17 cellular contexts compared by ENCODE assay signal in the genomic region with DNA sequence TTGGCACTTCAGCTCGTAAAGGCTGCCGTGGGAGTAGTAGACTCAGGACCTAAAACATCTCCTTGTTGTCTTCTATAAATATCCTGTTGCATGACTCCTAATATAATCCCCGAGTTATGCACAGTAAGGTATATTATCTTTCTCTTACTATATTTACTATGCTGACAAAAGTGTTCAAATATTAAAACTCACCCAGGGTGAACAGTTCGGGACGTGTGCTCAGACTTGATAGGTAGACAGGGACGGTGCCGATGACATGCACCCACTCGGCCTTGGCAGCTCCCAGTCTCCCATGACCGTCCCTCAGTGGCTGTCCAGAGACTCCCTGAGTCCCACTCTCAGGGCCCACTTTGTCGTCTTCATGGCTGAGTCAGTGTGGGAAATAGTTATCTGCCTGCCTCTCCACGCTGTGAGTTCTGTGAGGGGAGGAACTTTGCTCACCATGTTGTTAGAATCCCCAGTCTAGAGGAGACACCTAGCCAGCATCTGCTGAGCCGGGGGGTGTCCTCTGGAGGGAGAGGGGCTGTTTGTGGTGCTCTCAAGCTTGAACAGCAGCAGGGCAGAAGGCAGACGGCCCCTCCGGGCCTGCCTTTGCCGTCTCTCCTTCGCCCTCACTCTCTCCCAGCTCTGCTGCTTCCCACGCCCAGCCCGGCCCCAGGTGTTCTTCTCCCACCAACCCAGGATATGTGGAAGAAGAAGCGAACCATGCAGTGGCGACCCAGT.
DNase-seq lines count a peak whose midpoint lies in the region; ATAC-seq, FAIRE-seq and TF ChIP-seq lines count a peak whose summit lies in the region.
"Had no signal": no experiment of that assay in that cellular context is flagged by ENCODE, and none has a peak within 500 bp of the region (broad histone marks: within the 10 kb centered on the region; RNA-seq: fewer than 3 reads in every experiment).

No MANE protein-coding gene starts in this region.

- no peak for FAIRE-seq in endothelial cell of umbilical vein (lab: Jason Lieb, UNC)
- FAIRE-seq: frontal cortex had no signal

- peak overlapping the region; percentile 0 for H3K4me3 Mint-ChIP-seq in activated naive CD4-positive, alpha-beta T cell treated with anti-CD3 and anti-CD28 coated beads, Interleukin-2, amount 50 U/mL, for 24 hours
- no peak overlapping the region for H3K4me3 Mint-ChIP-seq in natural killer cell treated with Interleukin-12 subunit alpha and Interleukin-12 subunit beta and Interleukin-15 and Interleukin-18, amount 100 ng/mL, for 72 hours
- H3K4me3 Mint-ChIP-seq: activated T-helper 1 cell treated with anti-CD3 and anti-CD28 coated beads, Interleukin-12 subunit alpha, Interleukin-12 subunit beta, Interleukin-2, Interleukin-4 antibody, amounts not matched to agents 30 ng/mL and 10 ng/mL and 1 ng/mL, durations not matched to agents 14 hours and 24 hours and 36 hours had no signal

- H3K36me3 ChIP-seq in endothelial cell of umbilical vein (ENCODE audit: control insufficient read depth in 2 of 2, extremely low read depth in 1 of 2, insufficient read depth in 2 of 2, low read length in 2 of 2): no peaks in the 10 kb centered on the region

- intact Hi-C loops in endothelial cell of umbilical vein (cut with micrococcal nuclease): no loop called here

- H3K27ac Mint-ChIP-seq in activated naive CD4-positive, alpha-beta T cell treated with anti-CD3 and anti-CD28 coated beads, Interleukin-2, amount 50 U/mL, for 24 hours: no peak overlapping the region
- H3K27ac Mint-ChIP-seq in activated naive CD4-positive, alpha-beta T cell treated with anti-CD3 and anti-CD28 coated beads, Interleukin-2, amount 50 U/mL, for 72 hours: peak overlapping the region in 1 of 2 donors; percentile 53
- H3K27ac Mint-ChIP-seq in natural killer cell treated with Interleukin-12 subunit alpha and Interleukin-12 subunit beta and Interleukin-15 and Interleukin-18, amount 100 ng/mL, for 72 hours: peak overlapping the region in 1 of 2 donors; percentile 52
- H3K27ac Mint-ChIP-seq: activated T-helper 1 cell treated with anti-CD3 and anti-CD28 coated beads, Interleukin-12 subunit alpha, Interleukin-12 subunit beta, Interleukin-2, Interleukin-4 antibody, amounts not matched to agents 30 ng/mL and 10 ng/mL and 1 ng/mL, durations not matched to agents 14 hours and 24 hours and 36 hours had no signal

- H3K4me3 ChIP-seq in endothelial cell of umbilical vein (replicated peaks in 1 of 3; ENCODE audit: insufficient read depth in 1 of 3, low read depth in 1 of 3, low read length in 3 of 3): no peak overlapping the region
- H3K4me3 ChIP-seq: body of pancreas, SJCRH30, tibial nerve had no signal

- no peak for TF ChIP-seq CTCF in endothelial cell of umbilical vein (IDR thresholded peaks at IDR 0.05; ENCODE audit: extremely low read depth in 1 of 2, insufficient read depth in 1 of 2, low read depth in 1 of 2, low read length in 2 of 2)

- H3K4me2 ChIP-seq in endothelial cell of umbilical vein (ENCODE audit: insufficient read depth, low read length): no peak overlapping the region

- peaks cover 12% of the 10 kb centered on the region for H3K36me3 Mint-ChIP-seq in activated naive CD4-positive, alpha-beta T cell treated with anti-CD3 and anti-CD28 coated beads, Interleukin-2, amount 50 U/mL, for 24 hours
- H3K36me3 Mint-ChIP-seq in activated naive CD4-positive, alpha-beta T cell treated with anti-CD3 and anti-CD28 coated beads, Interleukin-2, amount 50 U/mL, for 72 hours: peaks cover 6 to 44% of the 10 kb centered on the region in 2 donors
- H3K36me3 Mint-ChIP-seq in natural killer cell treated with Interleukin-12 subunit alpha and Interleukin-12 subunit beta and Interleukin-15 and Interleukin-18, amount 100 ng/mL, for 72 hours: peaks cover 17% of the 10 kb centered on the region

- H3K9ac ChIP-seq in endothelial cell of umbilical vein (replicated peaks; ENCODE audit: extremely low read depth, insufficient read depth, low read length): no peak overlapping the region

- H2AFZ ChIP-seq in endothelial cell of umbilical vein (ENCODE audit: low read depth, low read length): no peak overlapping the region

- BruUV-seq in endothelial cell of umbilical vein (replicated peaks; lab: Mats Ljungman, UMichigan): no TSS peak

- no peak for DNase-seq in activated naive CD4-positive, alpha-beta T cell treated with anti-CD3 and anti-CD28 coated beads, Interleukin-2, amount 50 U/mL, for 72 hours (ENCODE audit: low spot score in 2 of 2)
- no peak for DNase-seq in endothelial cell of umbilical vein (ENCODE audit: low read depth, low spot score)
- DNase-seq in natural killer cell treated with Interleukin-12 subunit alpha and Interleukin-12 subunit beta and Interleukin-15 and Interleukin-18, amount 100 ng/mL, for 72 hours (ENCODE audit: low spot score): peak; percentile 22
- DNase-seq in ureter (ENCODE audit: low spot score): peak; percentile 37
- DNase-seq: effector CD8-positive, alpha-beta T cell; KBM-7; NCI-H146; NCI-H526 treated with DMSO at 0.1 percent for 48 hours; SJCRH30 had no signal

- H3K4me1 ChIP-seq in endothelial cell of umbilical vein (ENCODE audit: control insufficient read depth, extremely low read depth, insufficient read depth, low read length): peaks cover 10% of the 10 kb centered on the region
- H3K4me1 ChIP-seq: tibial nerve had no signal

- ATAC-seq in activated naive CD4-positive, alpha-beta T cell treated with anti-CD3 and anti-CD28 coated beads, Interleukin-2, amount 50 U/mL, for 72 hours: no peak
- no peak for ATAC-seq in natural killer cell treated with Interleukin-12 subunit alpha and Interleukin-12 subunit beta and Interleukin-15 and Interleukin-18, amount 100 ng/mL, for 72 hours
- ATAC-seq in GM19455 (IDR thresholded peaks at IDR 0.05; ENCODE audit: unreplicated experiment) (no peak), HG03521 (IDR thresholded peaks at IDR 0.05; ENCODE audit: unreplicated experiment) (no peak), HG02642 (IDR thresholded peaks at IDR 0.05; ENCODE audit: poor library complexity, unreplicated experiment) (no peak)
- ATAC-seq: body of pancreas had no signal

- POLR2A ChIA-PET in endothelial cell of umbilical vein (lab: Charles Lee): no interaction called here

- no peak for TF ChIP-seq POLR2A in endothelial cell of umbilical vein (IDR thresholded peaks at IDR 0.05; ENCODE audit: low read depth, low read length)

- peak overlapping the region; percentile 46 for H3K27ac ChIP-seq in endothelial cell of umbilical vein (ENCODE audit: insufficient read depth, low read depth, low read length)
- H3K27ac ChIP-seq: SJCRH30, tibial nerve had no signal

- dilution Hi-C loops in endothelial cell of umbilical vein (cut with MboI; ENCODE audit: extremely low pct_ligation_motif_present, low sequenced_read_pairs): no loop called here

- H4K20me1 ChIP-seq in endothelial cell of umbilical vein (replicated peaks; ENCODE audit: control insufficient read depth, extremely low read depth, insufficient read depth, low read length): no peaks in the 10 kb centered on the region

- peaks cover 87% of the 10 kb centered on the region for H3K4me1 Mint-ChIP-seq in activated naive CD4-positive, alpha-beta T cell treated with anti-CD3 and anti-CD28 coated beads, Interleukin-2, amount 50 U/mL, for 24 hours
- peaks cover 30 to 39% of the 10 kb centered on the region in 2 donors for H3K4me1 Mint-ChIP-seq in natural killer cell treated with Interleukin-12 subunit alpha and Interleukin-12 subunit beta and Interleukin-15 and Interleukin-18, amount 100 ng/mL, for 72 hours (ENCODE audit: low read depth in 2 of 2)

- H3K27me3 ChIP-seq in endothelial cell of umbilical vein (ENCODE audit: control insufficient read depth in 2 of 2, insufficient read depth in 2 of 2, low read length in 2 of 2): no peaks in the 10 kb centered on the region
- H3K27me3 ChIP-seq: body of pancreas, SJCRH30, tibial nerve had no signal

- peaks cover 5% of the 10 kb centered on the region for H3K9me3 Mint-ChIP-seq in activated naive CD4-positive, alpha-beta T cell treated with anti-CD3 and anti-CD28 coated beads, Interleukin-2, amount 50 U/mL, for 24 hours
- peaks cover 0 to 16% of the 10 kb centered on the region in 2 donors for H3K9me3 Mint-ChIP-seq in activated naive CD4-positive, alpha-beta T cell treated with anti-CD3 and anti-CD28 coated beads, Interleukin-2, amount 50 U/mL, for 72 hours
- H3K9me3 Mint-ChIP-seq in natural killer cell treated with Interleukin-12 subunit alpha and Interleukin-12 subunit beta and Interleukin-15 and Interleukin-18, amount 100 ng/mL, for 72 hours: peaks cover 4% of the 10 kb centered on the region

- H3K9me1 ChIP-seq in endothelial cell of umbilical vein (replicated peaks; ENCODE audit: control insufficient read depth, extremely low read depth, insufficient read depth, low read length): no peaks in the 10 kb centered on the region

- H3K79me2 ChIP-seq in endothelial cell of umbilical vein (ENCODE audit: control insufficient read depth, insufficient read depth, low read length): no peaks in the 10 kb centered on the region

- CTCF ChIA-PET in endothelial cell of umbilical vein (lab: Charles Lee): interaction anchor here (1.4 to 5.1 kb wide), 4 partner anchors 10 to 25 kb away, joined by 3 to 26 read pairs (median 7); no protein-coding TSS in a partner anchor

- H3K27me3 Mint-ChIP-seq in activated naive CD4-positive, alpha-beta T cell treated with anti-CD3 and anti-CD28 coated beads, Interleukin-2, amount 50 U/mL, for 24 hours: no peaks in the 10 kb centered on the region
- no peaks in the 10 kb centered on the region for H3K27me3 Mint-ChIP-seq in natural killer cell treated with Interleukin-12 subunit alpha and Interleukin-12 subunit beta and Interleukin-15 and Interleukin-18, amount 100 ng/mL, for 72 hours

- H3K9me3 ChIP-seq in endothelial cell of umbilical vein (replicated peaks; ENCODE audit: control insufficient read depth, insufficient read depth, low read length): no peaks in the 10 kb centered on the region
- H3K9me3 ChIP-seq: body of pancreas, SJCRH30 had no signal

TF ChIP-seq in endothelial cell of umbilical vein, 7 proteins besides CTCF, POLR2A, EP300 and RAD21:
- TF ChIP-seq, protein P1, sequence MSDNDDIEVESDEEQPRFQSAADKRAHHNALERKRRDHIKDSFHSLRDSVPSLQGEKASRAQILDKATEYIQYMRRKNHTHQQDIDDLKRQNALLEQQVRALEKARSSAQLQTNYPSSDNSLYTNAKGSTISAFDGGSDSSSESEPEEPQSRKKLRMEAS (IDR thresholded peaks at IDR 0.05; ENCODE audit: insufficient read depth, insufficient read length): no peak
- TF ChIP-seq EZH2 (IDR thresholded peaks at IDR 0.05; ENCODE audit: borderline replicate concordance, low read depth, low read length, severe bottlenecking): no peak
- TF ChIP-seq POLR2AphosphoS5 (IDR thresholded peaks at IDR 0.05; ENCODE audit: insufficient read depth, low read depth, low read length): no peak
- TF ChIP-seq JUN (IDR thresholded peaks at IDR 0.05; ENCODE audit: borderline replicate concordance, insufficient read depth, insufficient read length, low read depth): no peak
- no peak for TF ChIP-seq FOS (IDR thresholded peaks at IDR 0.05; ENCODE audit: borderline replicate concordance, insufficient read depth, low read length)
- TF ChIP-seq MYC (IDR thresholded peaks at IDR 0.05; ENCODE audit: low read depth, low read length): no peak
- TF ChIP-seq GATA2 (IDR thresholded peaks at IDR 0.05; ENCODE audit: insufficient read depth, insufficient read length, low read depth, low read length): no peak
TF ChIP-seq in endothelial cell of umbilical vein: peak in this region for 0.

Comparison
In these comparisons a context has a peak if more than half of its experiments do, and no peak if none do; other contexts are left out.
1. DNase-seq: peak in natural killer cell treated with Interleukin-12 subunit alpha and Interleukin-12 subunit beta and Interleukin-15 and Interleukin-18, amount 100 ng/mL, for 72 hours (single experiment) and ureter (single experiment); none in activated naive CD4-positive, alpha-beta T cell treated with anti-CD3 and anti-CD28 coated beads, Interleukin-2, amount 50 U/mL, for 72 hours (0 of 2) and endothelial cell of umbilical vein (single experiment).